ENCODE assay signal across 8 cellular contexts in genomic region chr9:127734747-127735529, GRCh38. TPM values are rescaled to one million over a fixed set of nuclear protein-coding genes. Genes with fewer than 3 reads are reported as not detected.
DNase-seq lines count a peak whose midpoint lies in the region; ATAC-seq and TF ChIP-seq lines count a peak whose summit lies in the region.

Gene TOR2A, minus strand, starts transcription at chr9:127735294. Its CDS starts 24 bp downstream, at chr9:127735270.

- peak; percentile 95 for DNase-seq in HFFc6
- DNase-seq in NAMALWA (ENCODE audit: low spot score) = peak; percentile 98
- peak; percentile 96 for DNase-seq in SK-N-DZ (ENCODE audit: low spot score)
- DNase-seq in activated naive CD4-positive, alpha-beta T cell treated with anti-CD3 and anti-CD28 coated beads for 36 hours = peak; percentile 98
- peak; percentile 71 to 99 (median 94) for DNase-seq in nucleus accumbens (lab: John Stamatoyannopoulos, UW)

- H3K4me3 ChIP-seq in GM08714 (ENCODE audit: low read length) (peak within 1 kb of the TSS; percentile 85), gastroesophageal sphincter (peak within 1 kb of the TSS; percentile 76 to 84)

- CTCF ChIA-PET in activated naive CD4-positive, alpha-beta T cell treated with anti-CD3 and anti-CD28 coated beads for 36 hours (lab: Charles Lee) = interaction anchor here (0.6 to 3.7 kb wide), 62 partner anchors 10 to 304 kb away, joined by 3 to 52 read pairs (median 4); partner anchors contain the start of genes AK1, CDK9, PTRH1 and ST6GALNAC4

- H3K36me3 Mint-ChIP-seq in HFFc6 (ENCODE audit: low read depth) = no peaks in the 10 kb centered on the region
- peaks cover 3% of the 10 kb centered on the region for H3K36me3 Mint-ChIP-seq in activated naive CD4-positive, alpha-beta T cell treated with anti-CD3 and anti-CD28 coated beads for 36 hours (ENCODE audit: low read depth)

- peaks cover 9% of the 10 kb centered on the region for H3K4me1 Mint-ChIP-seq in HFFc6 (ENCODE audit: low read depth)
- H3K4me1 Mint-ChIP-seq in activated naive CD4-positive, alpha-beta T cell treated with anti-CD3 and anti-CD28 coated beads for 36 hours (ENCODE audit: low read depth) = peaks cover 13% of the 10 kb centered on the region

- peaks cover 8% of the 10 kb centered on the region for H3K27me3 Mint-ChIP-seq in HFFc6 (ENCODE audit: insufficient read depth)
- H3K27me3 Mint-ChIP-seq in activated naive CD4-positive, alpha-beta T cell treated with anti-CD3 and anti-CD28 coated beads for 36 hours (ENCODE audit: low read depth) = no peaks in the 10 kb centered on the region

- WGBS in gastroesophageal sphincter (ENCODE audit: low coverage in 1 of 2), 2 donors = 0% methylated on average over 4 of the region's 76 CpGs; no CpG with 5 or more reads in 1 of the 2 donors

- H3K4me1 ChIP-seq in gastroesophageal sphincter = peaks cover 0 to 24% (median 8%) of the 10 kb centered on the region in 3 donors

- peak within 1 kb of the TSS; percentile 87 for H3K4me3 Mint-ChIP-seq in HFFc6
- peak within 1 kb of the TSS; percentile 78 for H3K4me3 Mint-ChIP-seq in activated naive CD4-positive, alpha-beta T cell treated with anti-CD3 and anti-CD28 coated beads for 36 hours

- intact Hi-C loops in activated naive CD4-positive, alpha-beta T cell treated with anti-CD3 and anti-CD28 coated beads for 36 hours (cut with micrococcal nuclease) = loop anchor here (1.0 kb wide), 10 partner anchors 20 to 231 kb away; partner anchors contain the start of genes FPGS, PTRH1 and STXBP1

- TF ChIP-seq CTCF in HFFc6 (IDR thresholded peaks at IDR 0.05) (peak; percentile 82), gastroesophageal sphincter (IDR thresholded peaks at IDR 0.05) (peak in 3 of 4 experiments; percentile 94 to 98 (median 98))

- TF ChIP-seq POLR2A in gastroesophageal sphincter (IDR thresholded peaks at IDR 0.05) = peak; percentile 91

- peaks cover 11% of the 10 kb centered on the region for H3K27me3 ChIP-seq in gastroesophageal sphincter

- peaks cover 0 to 41% of the 10 kb centered on the region in 2 donors for H3K36me3 ChIP-seq in gastroesophageal sphincter

- H3K27ac ChIP-seq in gastroesophageal sphincter = peak within 1 kb of the TSS; percentile 88 to 98 (median 94)
- H3K27ac ChIP-seq in temporal lobe (ENCODE audit: low read depth, low read length) = peak within 1 kb of the TSS; percentile 86

- peak; percentile 95 for ATAC-seq in gastroesophageal sphincter

- no peak for TF ChIP-seq EP300 in gastroesophageal sphincter (IDR thresholded peaks at IDR 0.05)

- no peaks in the 10 kb centered on the region for H3K9me3 Mint-ChIP-seq in HFFc6
- no peaks in the 10 kb centered on the region for H3K9me3 Mint-ChIP-seq in activated naive CD4-positive, alpha-beta T cell treated with anti-CD3 and anti-CD28 coated beads for 36 hours

- no peaks in the 10 kb centered on the region for H3K9me3 ChIP-seq in gastroesophageal sphincter

- H3K27ac Mint-ChIP-seq in HFFc6 = peak within 1 kb of the TSS; percentile 85
- peak within 1 kb of the TSS; percentile 86 for H3K27ac Mint-ChIP-seq in activated naive CD4-positive, alpha-beta T cell treated with anti-CD3 and anti-CD28 coated beads for 36 hours

RNA-seq across cellular contexts. Expression of gene TOR2A, which starts in this region (rescaled TPM):
- total RNA-seq in HFFc6 (2021; fragmentation: NEBNext Ultra II Directional; extraction: Animal tissue kit (Norgen Biotek cat#: 25700)) = 1 to 10 TPM; 6.6 to 8.3 (median 8.1) TPM
- polyA plus RNA-seq in SK-N-DZ (2014; cell fraction: cytosol; rRNA removed) = 26.4 and 38.4 TPM in 2 replicates
- polyA plus RNA-seq in SK-N-DZ (2014; cell fraction: nucleus; rRNA removed) = 30.8 and 42.5 TPM in 2 replicates
- total RNA-seq in activated naive CD4-positive, alpha-beta T cell treated with anti-CD3 and anti-CD28 coated beads for 36 hours = 10 to 100 TPM; 11.8 to 12.7 TPM
- total RNA-seq in gastroesophageal sphincter (1 to 10 TPM; 5.9 to 8.9 (median 7.6) TPM), temporal lobe (6.4 TPM)

Comparison
In these comparisons a context has a peak if more than half of its experiments do, and no peak if none do; other contexts are left out.
1. Peak in every context shown above with its lines: DNase-seq, ATAC-seq, H3K4me3 ChIP-seq and H3K27ac ChIP-seq.